1 cellular context compared by ENCODE assay signal in genomic region chr12:56658921-56659320, GRCh38.
TF ChIP-seq lines count a peak whose summit lies in the region.

No MANE protein-coding gene starts in this region.

TF ChIP-seq in WTC11, 78 proteins besides CTCF, POLR2A, EP300 and RAD21 (continued from another document):
- no peak for TF ChIP-seq FOXP4 (CRISPR knock-in tag; IDR thresholded peaks at IDR 0.05)
